ENCODE assay signal across 1 cellular context in the genomic region with DNA sequence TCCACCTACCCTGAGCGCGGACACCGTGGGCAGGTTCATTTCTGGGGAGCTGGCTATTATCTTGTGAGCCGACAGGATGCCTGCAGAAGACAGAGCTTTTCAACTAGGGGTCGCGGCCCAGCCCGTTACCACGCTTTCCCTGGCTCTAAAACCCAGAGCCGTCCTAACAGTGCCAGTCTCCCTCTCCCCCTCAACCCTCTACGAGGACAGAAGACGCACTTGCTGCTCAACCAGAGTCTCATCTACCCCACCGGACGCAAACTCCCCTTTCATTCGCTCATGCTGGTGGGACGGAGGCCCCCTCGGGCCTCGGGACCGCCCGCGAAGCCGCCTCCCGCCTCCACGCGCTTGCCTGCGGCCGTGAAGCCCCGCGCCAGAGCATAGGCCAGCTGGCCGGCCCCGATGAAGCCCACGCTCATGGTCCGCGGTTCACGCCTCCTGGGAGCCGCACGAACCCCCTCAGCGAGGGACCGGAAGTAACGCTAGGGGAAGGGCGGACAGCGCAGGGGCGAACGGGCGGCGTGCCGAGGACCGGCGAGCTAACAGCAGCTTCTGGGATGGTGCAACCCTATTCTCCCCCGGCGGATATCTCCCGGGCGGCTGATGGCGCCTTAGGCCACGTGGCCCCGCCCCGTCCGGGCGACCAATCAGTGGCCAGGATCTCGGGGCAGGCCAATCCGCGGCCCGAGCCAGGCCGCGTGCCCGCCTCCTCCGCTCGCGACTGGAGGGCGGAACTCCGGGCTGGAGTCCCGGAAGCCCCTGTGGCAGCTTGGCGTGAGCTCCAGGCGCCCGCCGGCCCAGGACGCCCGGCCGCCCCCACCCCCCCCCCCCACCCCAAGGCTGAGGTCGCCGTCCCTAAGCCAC.
TF ChIP-seq lines count a peak whose summit lies in the region.

A gene (minus strand): TSS at position 559 of the 864 bp plus-strand sequence. CDS start 140 bp downstream, at position 419.

TF ChIP-seq in HepG2, 621 proteins besides CTCF, POLR2A, EP300 and RAD21 (continued from another document and continues in another):
- no peak; the same call in 1 of the 2 replicates for TF ChIP-seq RARA (CRISPR knock-in tag; IDR thresholded peaks at IDR 0.05)
- TF ChIP-seq, protein P1, sequence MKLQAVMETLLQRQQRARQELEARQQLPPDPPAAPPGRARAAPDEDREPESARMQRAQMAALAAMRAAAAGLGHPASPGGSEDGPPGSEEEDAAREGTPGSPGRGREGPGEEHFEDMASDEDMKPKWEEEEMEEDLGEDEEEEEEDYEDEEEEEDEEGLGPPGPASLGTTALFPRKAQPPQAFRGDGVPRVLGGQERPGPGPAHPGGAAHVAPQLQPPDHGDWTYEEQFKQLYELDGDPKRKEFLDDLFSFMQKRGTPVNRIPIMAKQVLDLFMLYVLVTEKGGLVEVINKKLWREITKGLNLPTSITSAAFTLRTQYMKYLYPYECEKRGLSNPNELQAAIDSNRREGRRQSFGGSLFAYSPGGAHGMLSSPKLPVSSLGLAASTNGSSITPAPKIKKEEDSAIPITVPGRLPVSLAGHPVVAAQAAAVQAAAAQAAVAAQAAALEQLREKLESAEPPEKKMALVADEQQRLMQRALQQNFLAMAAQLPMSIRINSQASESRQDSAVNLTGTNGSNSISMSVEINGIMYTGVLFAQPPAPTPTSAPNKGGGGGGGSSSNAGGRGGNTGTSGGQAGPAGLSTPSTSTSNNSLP (IDR thresholded peaks at IDR 0.05; ENCODE audit: low read depth, low read length): no peak
- no peak; the same call in 1 of the 2 replicates for TF ChIP-seq ZNF460 (CRISPR knock-in tag; IDR thresholded peaks at IDR 0.05; ENCODE audit: borderline replicate concordance)
- 0 out of 2 replicates have a peak, but pooled peaks have one; percentile 60 for TF ChIP-seq ZFP36L2 (CRISPR knock-in tag; IDR thresholded peaks at IDR 0.05)
- TF ChIP-seq NFRKB (IDR thresholded peaks at IDR 0.05): no peak
- TF ChIP-seq AGO1 (IDR thresholded peaks at IDR 0.05; ENCODE audit: low read depth, low read length, poor library complexity, severe bottlenecking): no peak
- no peak for TF ChIP-seq ZNF3 (CRISPR knock-in tag; IDR thresholded peaks at IDR 0.05)
- TF ChIP-seq IRX3 (CRISPR knock-in tag; IDR thresholded peaks at IDR 0.05; ENCODE audit: borderline replicate concordance, low read depth): no peak
- no peak for TF ChIP-seq HOXA7 (CRISPR knock-in tag; IDR thresholded peaks at IDR 0.05)
- TF ChIP-seq ZNF629 (CRISPR knock-in tag; conservative IDR thresholded peaks at IDR 0.05): no peak
- TF ChIP-seq, protein P2, sequence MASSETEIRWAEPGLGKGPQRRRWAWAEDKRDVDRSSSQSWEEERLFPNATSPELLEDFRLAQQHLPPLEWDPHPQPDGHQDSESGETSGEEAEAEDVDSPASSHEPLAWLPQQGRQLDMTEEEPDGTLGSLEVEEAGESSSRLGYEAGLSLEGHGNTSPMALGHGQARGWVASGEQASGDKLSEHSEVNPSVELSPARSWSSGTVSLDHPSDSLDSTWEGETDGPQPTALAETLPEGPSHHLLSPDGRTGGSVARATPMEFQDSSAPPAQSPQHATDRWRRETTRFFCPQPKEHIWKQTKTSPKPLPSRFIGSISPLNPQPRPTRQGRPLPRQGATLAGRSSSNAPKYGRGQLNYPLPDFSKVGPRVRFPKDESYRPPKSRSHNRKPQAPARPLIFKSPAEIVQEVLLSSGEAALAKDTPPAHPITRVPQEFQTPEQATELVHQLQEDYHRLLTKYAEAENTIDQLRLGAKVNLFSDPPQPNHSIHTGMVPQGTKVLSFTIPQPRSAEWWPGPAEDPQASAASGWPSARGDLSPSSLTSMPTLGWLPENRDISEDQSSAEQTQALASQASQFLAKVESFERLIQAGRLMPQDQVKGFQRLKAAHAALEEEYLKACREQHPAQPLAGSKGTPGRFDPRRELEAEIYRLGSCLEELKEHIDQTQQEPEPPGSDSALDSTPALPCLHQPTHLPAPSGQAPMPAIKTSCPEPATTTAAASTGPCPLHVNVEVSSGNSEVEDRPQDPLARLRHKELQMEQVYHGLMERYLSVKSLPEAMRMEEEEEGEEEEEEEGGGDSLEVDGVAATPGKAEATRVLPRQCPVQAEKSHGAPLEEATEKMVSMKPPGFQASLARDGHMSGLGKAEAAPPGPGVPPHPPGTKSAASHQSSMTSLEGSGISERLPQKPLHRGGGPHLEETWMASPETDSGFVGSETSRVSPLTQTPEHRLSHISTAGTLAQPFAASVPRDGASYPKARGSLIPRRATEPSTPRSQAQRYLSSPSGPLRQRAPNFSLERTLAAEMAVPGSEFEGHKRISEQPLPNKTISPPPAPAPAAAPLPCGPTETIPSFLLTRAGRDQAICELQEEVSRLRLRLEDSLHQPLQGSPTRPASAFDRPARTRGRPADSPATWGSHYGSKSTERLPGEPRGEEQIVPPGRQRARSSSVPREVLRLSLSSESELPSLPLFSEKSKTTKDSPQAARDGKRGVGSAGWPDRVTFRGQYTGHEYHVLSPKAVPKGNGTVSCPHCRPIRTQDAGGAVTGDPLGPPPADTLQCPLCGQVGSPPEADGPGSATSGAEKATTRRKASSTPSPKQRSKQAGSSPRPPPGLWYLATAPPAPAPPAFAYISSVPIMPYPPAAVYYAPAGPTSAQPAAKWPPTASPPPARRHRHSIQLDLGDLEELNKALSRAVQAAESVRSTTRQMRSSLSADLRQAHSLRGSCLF (CRISPR knock-in tag; IDR thresholded peaks at IDR 0.05; ENCODE audit: borderline replicate concordance): no peak
- TF ChIP-seq ETV5 (CRISPR knock-in tag; IDR thresholded peaks at IDR 0.05; ENCODE audit: borderline replicate concordance): peak; percentile 93
- 0 out of 2 replicates have a peak, but pooled peaks have one; percentile 41 for TF ChIP-seq FOXK1 (CRISPR knock-in tag; IDR thresholded peaks at IDR 0.05; ENCODE audit: borderline replicate concordance, low read depth)
- TF ChIP-seq, protein P3, sequence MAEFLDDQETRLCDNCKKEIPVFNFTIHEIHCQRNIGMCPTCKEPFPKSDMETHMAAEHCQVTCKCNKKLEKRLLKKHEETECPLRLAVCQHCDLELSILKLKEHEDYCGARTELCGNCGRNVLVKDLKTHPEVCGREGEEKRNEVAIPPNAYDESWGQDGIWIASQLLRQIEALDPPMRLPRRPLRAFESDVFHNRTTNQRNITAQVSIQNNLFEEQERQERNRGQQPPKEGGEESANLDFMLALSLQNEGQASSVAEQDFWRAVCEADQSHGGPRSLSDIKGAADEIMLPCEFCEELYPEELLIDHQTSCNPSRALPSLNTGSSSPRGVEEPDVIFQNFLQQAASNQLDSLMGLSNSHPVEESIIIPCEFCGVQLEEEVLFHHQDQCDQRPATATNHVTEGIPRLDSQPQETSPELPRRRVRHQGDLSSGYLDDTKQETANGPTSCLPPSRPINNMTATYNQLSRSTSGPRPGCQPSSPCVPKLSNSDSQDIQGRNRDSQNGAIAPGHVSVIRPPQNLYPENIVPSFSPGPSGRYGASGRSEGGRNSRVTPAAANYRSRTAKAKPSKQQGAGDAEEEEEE (CRISPR knock-in tag; IDR thresholded peaks at IDR 0.05; ENCODE audit: borderline replicate concordance): no peak
- TF ChIP-seq PHF5A (CRISPR knock-in tag; IDR thresholded peaks at IDR 0.05; ENCODE audit: low read depth, unreplicated experiment): no peak
- peak; percentile 49; the same call in 1 of the 2 replicates for TF ChIP-seq ZNF296 (CRISPR knock-in tag; conservative IDR thresholded peaks at IDR 0.05)
- TF ChIP-seq JDP2 (CRISPR knock-in tag; IDR thresholded peaks at IDR 0.05; ENCODE audit: borderline replicate concordance): no peak
- TF ChIP-seq ZBTB1 (CRISPR knock-in tag; IDR thresholded peaks at IDR 0.05; ENCODE audit: borderline replicate concordance): peak; percentile 84; the same call in 1 of the 2 replicates
- TF ChIP-seq GATAD2A (CRISPR knock-in tag; IDR thresholded peaks at IDR 0.05): peak; percentile 62
- TF ChIP-seq, protein P4, sequence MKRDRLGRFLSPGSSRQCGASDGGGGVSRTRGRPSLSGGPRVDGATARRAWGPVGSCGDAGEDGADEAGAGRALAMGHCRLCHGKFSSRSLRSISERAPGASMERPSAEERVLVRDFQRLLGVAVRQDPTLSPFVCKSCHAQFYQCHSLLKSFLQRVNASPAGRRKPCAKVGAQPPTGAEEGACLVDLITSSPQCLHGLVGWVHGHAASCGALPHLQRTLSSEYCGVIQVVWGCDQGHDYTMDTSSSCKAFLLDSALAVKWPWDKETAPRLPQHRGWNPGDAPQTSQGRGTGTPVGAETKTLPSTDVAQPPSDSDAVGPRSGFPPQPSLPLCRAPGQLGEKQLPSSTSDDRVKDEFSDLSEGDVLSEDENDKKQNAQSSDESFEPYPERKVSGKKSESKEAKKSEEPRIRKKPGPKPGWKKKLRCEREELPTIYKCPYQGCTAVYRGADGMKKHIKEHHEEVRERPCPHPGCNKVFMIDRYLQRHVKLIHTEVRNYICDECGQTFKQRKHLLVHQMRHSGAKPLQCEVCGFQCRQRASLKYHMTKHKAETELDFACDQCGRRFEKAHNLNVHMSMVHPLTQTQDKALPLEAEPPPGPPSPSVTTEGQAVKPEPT (CRISPR knock-in tag; IDR thresholded peaks at IDR 0.05; ENCODE audit: low read depth): no peak
- peak; percentile 70 for TF ChIP-seq CBFB (CRISPR knock-in tag; IDR thresholded peaks at IDR 0.05)
- peak; percentile 70 for TF ChIP-seq ZNF124 (CRISPR knock-in tag; IDR thresholded peaks at IDR 0.05)
- no peak for TF ChIP-seq KLF15 (CRISPR knock-in tag; IDR thresholded peaks at IDR 0.05; ENCODE audit: borderline replicate concordance)
- no peak for TF ChIP-seq SOX13 (IDR thresholded peaks at IDR 0.05)
- 0 out of 4 replicates have a peak, but pooled peaks of 1 of the 2 experiments have one; percentile 13 for TF ChIP-seq SOX13 (CRISPR knock-in tag; conservative IDR thresholded peaks at IDR 0.05 in 1 of 2, IDR thresholded peaks at IDR 0.05 in 1 of 2)
- TF ChIP-seq, protein P5, sequence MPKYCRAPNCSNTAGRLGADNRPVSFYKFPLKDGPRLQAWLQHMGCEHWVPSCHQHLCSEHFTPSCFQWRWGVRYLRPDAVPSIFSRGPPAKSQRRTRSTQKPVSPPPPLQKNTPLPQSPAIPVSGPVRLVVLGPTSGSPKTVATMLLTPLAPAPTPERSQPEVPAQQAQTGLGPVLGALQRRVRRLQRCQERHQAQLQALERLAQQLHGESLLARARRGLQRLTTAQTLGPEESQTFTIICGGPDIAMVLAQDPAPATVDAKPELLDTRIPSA (CRISPR knock-in tag; IDR thresholded peaks at IDR 0.05; ENCODE audit: borderline replicate concordance): peak; percentile 93
- TF ChIP-seq, protein P6, sequence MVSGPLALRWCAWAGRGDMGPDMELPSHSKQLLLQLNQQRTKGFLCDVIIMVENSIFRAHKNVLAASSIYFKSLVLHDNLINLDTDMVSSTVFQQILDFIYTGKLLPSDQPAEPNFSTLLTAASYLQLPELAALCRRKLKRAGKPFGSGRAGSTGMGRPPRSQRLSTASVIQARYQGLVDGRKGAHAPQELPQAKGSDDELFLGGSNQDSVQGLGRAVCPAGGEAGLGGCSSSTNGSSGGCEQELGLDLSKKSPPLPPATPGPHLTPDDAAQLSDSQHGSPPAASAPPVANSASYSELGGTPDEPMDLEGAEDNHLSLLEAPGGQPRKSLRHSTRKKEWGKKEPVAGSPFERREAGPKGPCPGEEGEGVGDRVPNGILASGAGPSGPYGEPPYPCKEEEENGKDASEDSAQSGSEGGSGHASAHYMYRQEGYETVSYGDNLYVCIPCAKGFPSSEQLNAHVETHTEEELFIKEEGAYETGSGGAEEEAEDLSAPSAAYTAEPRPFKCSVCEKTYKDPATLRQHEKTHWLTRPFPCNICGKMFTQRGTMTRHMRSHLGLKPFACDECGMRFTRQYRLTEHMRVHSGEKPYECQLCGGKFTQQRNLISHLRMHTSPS (CRISPR knock-in tag; IDR thresholded peaks at IDR 0.05; ENCODE audit: low read depth): peak; percentile 58; the same call in 1 of the 2 replicates
- no peak for TF ChIP-seq MAFK (conservative IDR thresholded peaks at IDR 0.05 in 1 of 2, IDR thresholded peaks at IDR 0.05 in 1 of 2; ENCODE audit: low read length in 2 of 2)
- peak; percentile 92 for TF ChIP-seq MXD4 (CRISPR knock-in tag; IDR thresholded peaks at IDR 0.05)
- no peak for TF ChIP-seq HDAC6 (IDR thresholded peaks at IDR 0.05; ENCODE audit: low read depth, low read length)
- TF ChIP-seq ZNF432 (CRISPR knock-in tag; IDR thresholded peaks at IDR 0.05; ENCODE audit: borderline replicate concordance): no peak
- TF ChIP-seq, protein P7, sequence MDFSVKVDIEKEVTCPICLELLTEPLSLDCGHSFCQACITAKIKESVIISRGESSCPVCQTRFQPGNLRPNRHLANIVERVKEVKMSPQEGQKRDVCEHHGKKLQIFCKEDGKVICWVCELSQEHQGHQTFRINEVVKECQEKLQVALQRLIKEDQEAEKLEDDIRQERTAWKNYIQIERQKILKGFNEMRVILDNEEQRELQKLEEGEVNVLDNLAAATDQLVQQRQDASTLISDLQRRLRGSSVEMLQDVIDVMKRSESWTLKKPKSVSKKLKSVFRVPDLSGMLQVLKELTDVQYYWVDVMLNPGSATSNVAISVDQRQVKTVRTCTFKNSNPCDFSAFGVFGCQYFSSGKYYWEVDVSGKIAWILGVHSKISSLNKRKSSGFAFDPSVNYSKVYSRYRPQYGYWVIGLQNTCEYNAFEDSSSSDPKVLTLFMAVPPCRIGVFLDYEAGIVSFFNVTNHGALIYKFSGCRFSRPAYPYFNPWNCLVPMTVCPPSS (IDR thresholded peaks at IDR 0.05): no peak
- TF ChIP-seq, protein P8, sequence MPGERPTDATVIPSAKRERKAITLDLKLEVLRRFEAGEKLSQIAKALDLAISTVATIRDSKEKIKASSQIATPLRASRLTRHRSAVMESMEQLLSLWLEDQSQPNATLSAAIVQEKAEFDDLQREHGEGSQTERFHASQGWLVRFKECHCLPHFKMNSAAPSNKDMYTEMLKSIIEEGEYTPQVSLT (CRISPR knock-in tag; IDR thresholded peaks at IDR 0.05; ENCODE audit: borderline replicate concordance, low read depth): no peak
- peak; percentile 88 for TF ChIP-seq ZNF552 (CRISPR knock-in tag; IDR thresholded peaks at IDR 0.05; ENCODE audit: borderline replicate concordance)
- TF ChIP-seq ZSCAN21 (CRISPR knock-in tag; IDR thresholded peaks at IDR 0.05; ENCODE audit: borderline replicate concordance): 0 out of 2 replicates have a peak, but pooled peaks have one; percentile 83
- TF ChIP-seq FOXC1 (CRISPR knock-in tag; IDR thresholded peaks at IDR 0.05; ENCODE audit: borderline replicate concordance): peak; percentile 95
- TF ChIP-seq SRSF1 (optimal IDR thresholded peaks at IDR 0.05; ENCODE audit: low read depth, low read length): no peak
- TF ChIP-seq KAT8 (CRISPR knock-in tag; IDR thresholded peaks at IDR 0.05): peak; percentile 88
- TF ChIP-seq RXRB (CRISPR knock-in tag; IDR thresholded peaks at IDR 0.05; ENCODE audit: borderline replicate concordance): peak; percentile 80
- peak; percentile 15; the same call in 1 of the 2 replicates for TF ChIP-seq SIX1 (CRISPR knock-in tag; IDR thresholded peaks at IDR 0.05; ENCODE audit: borderline replicate concordance)
- TF ChIP-seq ZNF670 (CRISPR knock-in tag; IDR thresholded peaks at IDR 0.05; ENCODE audit: borderline replicate concordance): peak; percentile 72; the same call in 1 of the 2 replicates
- TF ChIP-seq ZNF644 (CRISPR knock-in tag; IDR thresholded peaks at IDR 0.05; ENCODE audit: low read depth): no peak
- peak; percentile 40; the same call in 1 of the 2 replicates for TF ChIP-seq ZNF766 (CRISPR knock-in tag; IDR thresholded peaks at IDR 0.05; ENCODE audit: borderline replicate concordance)
